Comparison of ENCODE assay signal across 8 cellular contexts in the genomic region with DNA sequence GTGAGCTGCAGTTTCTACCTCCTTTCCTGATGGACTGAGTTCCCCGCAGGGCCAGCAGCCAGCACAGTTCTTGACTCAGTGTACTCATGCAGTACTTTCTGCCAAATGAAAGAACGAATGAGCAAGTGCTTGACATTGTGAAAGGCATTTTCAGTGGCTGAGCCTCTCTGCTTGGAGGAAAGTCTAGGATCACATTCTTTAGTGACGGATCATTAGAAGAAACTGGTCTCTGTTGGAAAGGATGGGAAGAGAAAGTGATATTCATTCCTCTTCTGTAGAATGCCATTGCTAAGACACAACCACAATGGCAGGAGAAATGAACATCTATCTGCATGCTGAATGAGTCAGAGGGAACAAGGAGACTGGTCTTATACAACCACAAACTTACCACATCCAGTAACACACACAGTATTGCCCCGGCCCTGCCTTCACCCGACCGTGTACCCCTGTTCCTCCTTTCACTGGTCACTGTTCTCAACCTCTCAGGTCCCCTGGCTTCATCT.
A peak's percentile ranks its signal among the peaks of the same experiment; 100 is the strongest.
DNase-seq lines count a peak whose midpoint lies in the region; ATAC-seq, FAIRE-seq and TF ChIP-seq lines count a peak whose summit lies in the region.

No MANE protein-coding gene starts in this region.

- H3K4me2 ChIP-seq in osteoblast (ENCODE audit: insufficient read depth, low read length): peak overlapping the region; percentile 67

- peak; percentile 23 for DNase-seq in GM12891 (ENCODE audit: insufficient read length, low spot score)
- DNase-seq in astrocyte of the cerebellum (ENCODE audit: low read depth): peak; percentile 86
- peak; percentile 92 for DNase-seq in osteoblast (ENCODE audit: insufficient read length, low spot score, missing footprints)
- no peak for DNase-seq in GM13976 (ENCODE audit: low spot score)
- DNase-seq in occipital lobe (lab: John Stamatoyannopoulos, UW): no peak
- DNase-seq in UCSD-AML1 (lab: John Stamatoyannopoulos, UW; ENCODE audit: unreplicated experiment): no peak

- no peaks in the 10 kb centered on the region for H3K79me2 ChIP-seq in osteoblast (ENCODE audit: insufficient read depth, low read length)

- no peaks in the 10 kb centered on the region for H3K27me3 ChIP-seq in osteoblast (ENCODE audit: insufficient read depth, low read length)

- H3K4me3 ChIP-seq in astrocyte of the cerebellum (ENCODE audit: low read depth, low read length): no peak overlapping the region
- peak overlapping the region; percentile 36 for H3K4me3 ChIP-seq in osteoblast (ENCODE audit: insufficient read depth, low read length)

- in situ Hi-C loops in astrocyte of the cerebellum (cut with HindIII; ENCODE audit: low sequenced_read_pairs) (no loop called here), GM13976 (cut with MboI; ENCODE audit: low sequenced_read_pairs, unreplicated experiment) (no loop called here)

- no peaks in the 10 kb centered on the region for H3K9me3 ChIP-seq in osteoblast (ENCODE audit: low read depth, low read length)

- no peak for TF ChIP-seq POLR2A in GM12891 (IDR thresholded peaks at IDR 0.05; ENCODE audit: low read depth, low read length)

- peaks cover 10% of the 10 kb centered on the region for H3K4me1 ChIP-seq in osteoblast (ENCODE audit: insufficient read depth, low read length)

- peak overlapping the region; percentile 69 for H2AFZ ChIP-seq in osteoblast (ENCODE audit: low read length)

- peak overlapping the region; percentile 73 for H3K27ac ChIP-seq in osteoblast (ENCODE audit: low read depth, low read length)

- no peaks in the 10 kb centered on the region for H3K36me3 ChIP-seq in osteoblast (ENCODE audit: insufficient read depth, low read length)

- FAIRE-seq in GM12891 (lab: Jason Lieb, UNC): peak; percentile 84

- H4K20me1 ChIP-seq in osteoblast (ENCODE audit: insufficient read depth, low read length): peaks cover 3% of the 10 kb centered on the region

- no peak for TF ChIP-seq CTCF in astrocyte of the cerebellum (IDR thresholded peaks at IDR 0.05; ENCODE audit: low read depth, low read length, missing control alignments)
- no peak for TF ChIP-seq CTCF in osteoblast (IDR thresholded peaks at IDR 0.05; ENCODE audit: extremely low read depth, low read depth, low read length)
- no peak for TF ChIP-seq CTCF in GM13976 (IDR thresholded peaks at IDR 0.05; ENCODE audit: borderline replicate concordance, control extremely low read depth, extremely low read depth, insufficient read depth, missing control alignments)

- ATAC-seq in HG03342 (IDR thresholded peaks at IDR 0.05; ENCODE audit: unreplicated experiment) (peak; percentile 56), GM21529 (IDR thresholded peaks at IDR 0.05; ENCODE audit: unreplicated experiment) (no peak)

TF ChIP-seq in GM12891, 5 proteins besides CTCF, POLR2A, EP300 and RAD21:
- TF ChIP-seq POLR2AphosphoS5 (IDR thresholded peaks at IDR 0.05; ENCODE audit: low read depth, low read length) (no peak), POU2F2 (IDR thresholded peaks at IDR 0.05; ENCODE audit: low read depth, low read length) (no peak), SPI1 (IDR thresholded peaks at IDR 0.05; ENCODE audit: low read depth, low read length) (peak; percentile 61; the same call in 1 of the 2 replicates), PAX5 (IDR thresholded peaks at IDR 0.05; ENCODE audit: insufficient read depth, low read length, severe bottlenecking) (no peak)
TF ChIP-seq in GM12891: peak in this region for 1.

Comparison
In these comparisons a context has a peak if more than half of its experiments do, and no peak if none do; other contexts are left out.
1. DNase-seq: peak in GM12891 (single experiment), astrocyte of the cerebellum (single experiment) and osteoblast (single experiment); none in GM13976 (single experiment), occipital lobe (single experiment) and UCSD-AML1 (single experiment).